Comparison of ENCODE assay signal across 8 cellular contexts in the genomic region with DNA sequence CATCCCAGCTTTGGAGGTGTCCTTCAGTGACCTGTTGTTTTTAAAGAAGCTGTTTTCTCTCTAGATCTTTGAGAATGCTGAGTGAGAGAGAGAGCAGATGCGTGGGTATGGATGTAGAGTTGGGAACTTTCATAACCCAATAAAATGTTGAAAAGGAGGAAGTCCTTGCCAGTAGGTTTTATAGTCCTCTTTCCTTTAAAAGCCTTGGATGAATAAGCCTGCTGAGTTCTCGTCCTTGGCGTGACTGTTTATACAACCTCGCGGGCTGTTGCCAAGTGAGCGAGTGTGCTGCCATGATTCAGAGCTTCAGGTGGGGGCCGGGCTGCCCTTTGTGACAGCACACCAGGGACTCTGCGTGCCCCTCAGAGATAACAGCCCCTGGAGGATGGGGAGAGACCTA. TPM values are rescaled to one million over a fixed set of nuclear protein-coding genes. Genes with fewer than 3 reads are reported as not detected.
A peak's percentile ranks its signal among the peaks of the same experiment; 100 is the strongest.
DNase-seq lines count a peak whose midpoint lies in the region; ATAC-seq and TF ChIP-seq lines count a peak whose summit lies in the region.

No MANE protein-coding gene starts in this region.

- peaks cover 47% of the 10 kb centered on the region for H3K4me1 ChIP-seq in RWPE2 (ENCODE audit: insufficient read depth, poor library complexity, severe bottlenecking)

- no peaks in the 10 kb centered on the region for H3K9me3 Mint-ChIP-seq in effector memory CD8-positive, alpha-beta T cell

- H3K36me3 ChIP-seq in RWPE2 (ENCODE audit: low read depth) = 0 out of 2 replicates have a peak, but pooled peaks cover 5% of the 10 kb centered on the region

- ATAC-seq in RWPE2 (ENCODE audit: low read depth) (peak; percentile 58), HG03159 (IDR thresholded peaks at IDR 0.05; ENCODE audit: unreplicated experiment) (no peak), GM18519 (IDR thresholded peaks at IDR 0.05; ENCODE audit: low FRiP score, unreplicated experiment) (no peak)
- ATAC-seq in effector memory CD8-positive, alpha-beta T cell (replicated peaks) = no peak

- H3K27ac ChIP-seq in RWPE2 (ENCODE audit: poor library complexity, severe bottlenecking) = peak overlapping the region; percentile 61

- no peaks in the 10 kb centered on the region for H3K9me3 ChIP-seq in RWPE2 (ENCODE audit: severe bottlenecking)

- no peaks in the 10 kb centered on the region for H3K4me1 Mint-ChIP-seq in effector memory CD8-positive, alpha-beta T cell (ENCODE audit: low read depth in 2 of 2)

- no peaks in the 10 kb centered on the region for H3K36me3 Mint-ChIP-seq in effector memory CD8-positive, alpha-beta T cell (ENCODE audit: insufficient read depth)

- H3K27me3 ChIP-seq in RWPE2 (ENCODE audit: insufficient read depth, poor library complexity, severe bottlenecking) = no peaks in the 10 kb centered on the region

- TF ChIP-seq CTCF in RWPE2 (IDR thresholded peaks at IDR 0.05; ENCODE audit: poor library complexity, severe bottlenecking) = no peak

- H3K4me3 Mint-ChIP-seq in effector memory CD8-positive, alpha-beta T cell = no peak overlapping the region

- no peak overlapping the region for H3K4me3 ChIP-seq in RWPE2 (ENCODE audit: severe bottlenecking)

- peaks cover 11 to 34% of the 10 kb centered on the region in 2 donors for H3K27me3 Mint-ChIP-seq in effector memory CD8-positive, alpha-beta T cell

- DNase-seq in GM03348 (ENCODE audit: low spot score) = peak; percentile 49
- peak; percentile 81 for DNase-seq in RWPE2 (ENCODE audit: low spot score)
- peak; percentile 45 for DNase-seq in glomerular endothelial cell (ENCODE audit: extremely low read depth, low read depth, low spot score)
- DNase-seq in renal cortical epithelial cell (ENCODE audit: low read depth) = peak; percentile 85
- DNase-seq in effector memory CD8-positive, alpha-beta T cell = no peak
- DNase-seq in NCI-H748 treated with DMSO at 0.1 percent for 48 hours (lab: John Stamatoyannopoulos, UW) = no peak

- H3K27ac Mint-ChIP-seq in effector memory CD8-positive, alpha-beta T cell = no peak overlapping the region

RNA-seq across cellular contexts. Expression of a gene that starts 18.4 kb away (rescaled TPM):
- 3.1 and 23.0 TPM in 2 replicates for total RNA-seq in glomerular endothelial cell
- 0.20 and 1.7 TPM in 2 replicates for total RNA-seq in renal cortical epithelial cell

Comparison
In these comparisons a context has a peak if more than half of its experiments do, and no peak if none do; other contexts are left out.
1. DNase-seq: peak in GM03348 (single experiment), RWPE2 (single experiment), glomerular endothelial cell (single experiment) and renal cortical epithelial cell (single experiment); none in effector memory CD8-positive, alpha-beta T cell (0 of 3) and NCI-H748 treated with DMSO at 0.1 percent for 48 hours (single experiment).